Comparison of ENCODE assay signal across 22 cellular contexts in the genomic region with DNA sequence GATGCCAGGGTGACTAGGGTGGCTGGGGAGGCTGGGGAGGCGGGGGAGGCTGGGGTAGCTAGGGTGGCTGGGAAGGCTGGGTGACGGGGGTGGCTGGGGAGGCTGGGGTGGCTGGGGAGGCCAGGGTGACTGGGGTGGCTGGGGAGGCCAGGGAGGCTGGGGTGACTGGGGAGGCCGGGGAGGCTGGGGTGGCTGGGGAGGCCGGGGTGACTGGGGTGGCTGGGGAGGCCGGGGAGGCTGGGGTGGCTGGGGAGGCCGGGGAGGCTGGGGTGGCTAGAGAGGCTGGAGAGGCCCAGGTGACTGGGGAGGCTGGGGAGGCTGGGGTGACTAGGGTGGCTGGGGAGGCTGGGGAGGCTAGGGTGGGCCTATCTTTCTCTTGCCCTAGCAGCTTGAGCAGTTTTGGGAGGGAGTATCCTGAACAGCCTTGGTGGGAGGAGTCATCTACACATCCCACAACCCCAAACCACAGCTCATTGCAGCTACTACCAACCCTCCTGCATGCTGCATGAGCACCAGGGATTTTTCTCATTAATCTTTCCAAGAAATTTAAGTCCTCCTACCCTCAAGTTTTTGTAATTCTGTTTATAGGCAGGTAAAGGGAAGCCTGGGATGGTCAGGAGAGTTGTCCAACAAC.
DNase-seq lines count a peak whose midpoint lies in the region; ATAC-seq and TF ChIP-seq lines count a peak whose summit lies in the region.
"Had no signal": no experiment of that assay in that cellular context is flagged by ENCODE, and none has a peak within 500 bp of the region (broad histone marks: within the 10 kb centered on the region; RNA-seq: fewer than 3 reads in every experiment).

No MANE protein-coding gene starts in this region.

- peak overlapping the region; percentile 19 for H3K27ac Mint-ChIP-seq in neural progenitor cell
- H3K27ac Mint-ChIP-seq: activated T-cell treated with anti-CD3 and anti-CD28 coated beads, Interleukin-2, amount 50 U/mL, for 24 hours; immature natural killer cell had no signal

- no peaks in the 10 kb centered on the region for H3K9me3 Mint-ChIP-seq in neural progenitor cell
- H3K9me3 Mint-ChIP-seq: activated T-cell treated with anti-CD3 and anti-CD28 coated beads, Interleukin-2, amount 50 U/mL, for 24 hours had no signal

- H3K9ac ChIP-seq in DND-41 (ENCODE audit: low read depth, low read length) (no peak overlapping the region), neural progenitor cell (no peak overlapping the region)

- H3F3A ChIP-seq in neural progenitor cell (ENCODE audit: low read depth): peaks cover 36% of the 10 kb centered on the region

- TF ChIP-seq CTCF in DND-41 (IDR thresholded peaks at IDR 0.05; ENCODE audit: borderline replicate concordance, extremely low read depth, low read length, poor library complexity, severe bottlenecking): no peak
- TF ChIP-seq CTCF in neural progenitor cell (IDR thresholded peaks at IDR 0.05): no peak

- ATAC-seq in DND-41 (ENCODE audit: insufficient read depth, low read depth): peak; percentile 99
- ATAC-seq: body of pancreas, left lung had no signal

- H4K20me1 ChIP-seq in DND-41 (ENCODE audit: insufficient read depth, low read length) (no peaks in the 10 kb centered on the region), neural progenitor cell (ENCODE audit: low read depth) (peaks cover 31% of the 10 kb centered on the region)

- H3K4me2 ChIP-seq in DND-41 (ENCODE audit: insufficient read depth, low read length) (no peak overlapping the region), neural progenitor cell (no peak overlapping the region)

- no peaks in the 10 kb centered on the region for H3K36me3 ChIP-seq in DND-41 (ENCODE audit: insufficient read depth, low read length)
- no peaks in the 10 kb centered on the region for H3K36me3 ChIP-seq in neural progenitor cell
- H3K36me3 ChIP-seq: left lung had no signal

- H3K27me3 ChIP-seq in DND-41 (ENCODE audit: insufficient read depth, low read length, poor library complexity) (no peaks in the 10 kb centered on the region), neural progenitor cell (peaks cover 53% of the 10 kb centered on the region)
- H3K27me3 ChIP-seq: body of pancreas, left lung had no signal

- H3K4me1 Mint-ChIP-seq in neural progenitor cell: peaks cover 37% of the 10 kb centered on the region
- H3K4me1 Mint-ChIP-seq: immature natural killer cell had no signal

- H3K79me2 ChIP-seq in DND-41 (ENCODE audit: insufficient read depth, low read length) (no peaks in the 10 kb centered on the region), neural progenitor cell (ENCODE audit: low read depth) (no peaks in the 10 kb centered on the region)

- H3K4me1 ChIP-seq in DND-41 (ENCODE audit: insufficient read depth, low read length): peaks cover 8% of the 10 kb centered on the region
- H3K4me1 ChIP-seq in neural progenitor cell: peaks cover 30% of the 10 kb centered on the region
- H3K4me1 ChIP-seq: body of pancreas, left lung had no signal

- H3K27ac ChIP-seq in DND-41 (ENCODE audit: low read length): peak overlapping the region; percentile 1; the same call in 1 of the 2 replicates
- H3K27ac ChIP-seq in neural progenitor cell: no peak overlapping the region
- H3K27ac ChIP-seq: 22Rv1, body of pancreas, left lung, skin epidermis had no signal

- H3K9me3 ChIP-seq in DND-41 (ENCODE audit: insufficient read depth, low read length, severe bottlenecking) (no peaks in the 10 kb centered on the region), neural progenitor cell (ENCODE audit: low read depth) (no peaks in the 10 kb centered on the region)
- H3K9me3 ChIP-seq: body of pancreas, left lung had no signal

- H3K27me3 Mint-ChIP-seq in neural progenitor cell (ENCODE audit: insufficient read depth, low read depth): peaks cover 22% of the 10 kb centered on the region
- H3K27me3 Mint-ChIP-seq: activated T-cell treated with anti-CD3 and anti-CD28 coated beads, Interleukin-2, amount 50 U/mL, for 24 hours had no signal

- H3K36me3 Mint-ChIP-seq in neural progenitor cell: no peaks in the 10 kb centered on the region
- H3K36me3 Mint-ChIP-seq: immature natural killer cell had no signal

- DNase-seq in DMS53 (lab: John Stamatoyannopoulos, UW) (peak; percentile 7), DMS53 treated with DMSO at 0.1 percent for 48 hours (lab: John Stamatoyannopoulos, UW; ENCODE audit: unreplicated experiment) (no peak), DND-41 (peak; percentile 69), T-helper 1 cell (peak in 3 of 5 donors; percentile 8 to 32 (median 14)), neural progenitor cell (ENCODE audit: low spot score) (no peak), NK-92 (lab: John Stamatoyannopoulos, UW; ENCODE audit: unreplicated experiment) (no peak), 8988T (no peak)
- DNase-seq in activated CD4-positive, alpha-beta T cell treated with anti-CD3 and anti-CD28 coated beads, Interleukin-2, amount 50 U/mL, for 48 hours: no peak
- DNase-seq: activated T-cell treated with anti-CD3 and anti-CD28 coated beads, Interleukin-2, amount 50 U/mL, for 24 hours; body of pancreas; immature natural killer cell; Kasumi-1; left lung; mesendoderm; NCI-H2029; NCI-H226; NK-92 treated with Interleukin-12 subunit alpha and Interleukin-12 subunit beta, amount 100 ng/mL, for 24 hours; SHP77 treated with DMSO at 0.1 percent for 48 hours; stimulated activated CD4-positive, alpha-beta T cell treated with anti-CD3 and anti-CD28 coated beads, Interleukin-1b, Interleukin-23, amount 100 ng/mL, for 48 hours; stimulated activated naive CD4-positive, alpha-beta T cell had no signal

- H2AFZ ChIP-seq in DND-41 (ENCODE audit: low read depth, low read length) (no peak overlapping the region), neural progenitor cell (replicated peaks) (no peak overlapping the region)

- H3K4me3 ChIP-seq in DND-41 (ENCODE audit: low read depth in 1 of 2, low read length in 2 of 2) (no peak overlapping the region), neural progenitor cell (no peak overlapping the region)
- H3K4me3 ChIP-seq: body of pancreas, left lung, skin epidermis had no signal

- no peak overlapping the region for H3K4me3 Mint-ChIP-seq in neural progenitor cell
- H3K4me3 Mint-ChIP-seq: activated T-cell treated with anti-CD3 and anti-CD28 coated beads, Interleukin-2, amount 50 U/mL, for 24 hours; immature natural killer cell had no signal

Comparison
In these comparisons a context has a peak if more than half of its experiments do, and no peak if none do; other contexts are left out.
1. DNase-seq: peak in DMS53 (single experiment), DND-41 (single experiment) and T-helper 1 cell (3 of 5); none in DMS53 treated with DMSO at 0.1 percent for 48 hours (single experiment), neural progenitor cell (single experiment), NK-92 (single experiment), 8988T (single experiment) and activated CD4-positive, alpha-beta T cell treated with anti-CD3 and anti-CD28 coated beads, Interleukin-2, amount 50 U/mL, for 48 hours (0 of 2).